In the genomic region with DNA sequence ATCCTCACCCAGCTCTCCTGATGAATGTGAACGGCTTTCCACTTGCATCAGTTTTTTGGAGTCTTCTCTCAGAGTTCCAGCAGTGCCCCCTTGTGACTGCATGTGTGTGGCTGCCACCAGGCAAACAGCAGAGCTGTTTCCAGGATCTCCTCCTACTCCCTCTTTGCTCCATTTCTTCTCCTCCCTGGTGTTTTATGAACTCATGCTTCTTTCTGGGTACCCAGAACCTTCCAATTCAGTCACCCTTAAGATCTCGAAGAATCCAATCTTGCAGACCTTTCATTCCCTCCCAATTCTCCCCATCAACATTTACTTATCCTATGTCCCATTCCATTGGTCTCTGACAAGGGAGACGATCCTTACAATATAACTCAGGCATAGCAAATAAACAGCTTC, we compare ENCODE assay signal across 8 cellular contexts. TPM values are rescaled to one million over a fixed set of nuclear protein-coding genes. Genes with fewer than 3 reads are reported as not detected.
A peak's percentile ranks its signal among the peaks of the same experiment; 100 is the strongest.
DNase-seq lines count a peak whose midpoint lies in the region; ATAC-seq and TF ChIP-seq lines count a peak whose summit lies in the region.

No MANE protein-coding gene starts in this region.

- peak in 7 of 10 experiments; percentile 2 to 21 (median 12) for DNase-seq in CD4-positive, alpha-beta T cell
- DNase-seq in H9 = peak; percentile 65
- peak; percentile 33 for DNase-seq in NCI-H82 treated with DMSO at 0.1 percent for 48 hours (lab: John Stamatoyannopoulos, UW; ENCODE audit: unreplicated experiment)
- DNase-seq in adrenal gland = peak; percentile 56 to 81 (median 70)
- DNase-seq in left ventricle myocardium superior = peak; percentile 57
- DNase-seq in sigmoid colon = peak; percentile 73

- no peak overlapping the region for H3K56ac ChIP-seq in H9 (ENCODE audit: insufficient read length, low read depth, low read length)

- H2BK120ac ChIP-seq in H9 (ENCODE audit: low read depth, low read length, poor library complexity, severe bottlenecking) = no peak overlapping the region

- CTCF ChIA-PET in CD4-positive, alpha-beta T cell (lab: Charles Lee) = interaction anchor here (1.0 to 1.1 kb wide), 2 partner anchors 697 to 831 kb away, joined by 3 read pairs; no protein-coding TSS in a partner anchor

- no peak for TF ChIP-seq CTCF in CD4-positive, alpha-beta T cell (IDR thresholded peaks at IDR 0.05)
- peak; percentile 70 for TF ChIP-seq CTCF in H9 (conservative IDR thresholded peaks at IDR 0.05)
- peak in 5 of 6 experiments; percentile 39 to 60 (median 57) for TF ChIP-seq CTCF in adrenal gland (IDR thresholded peaks at IDR 0.05)
- TF ChIP-seq CTCF in sigmoid colon (IDR thresholded peaks at IDR 0.05) = peak; percentile 17 to 52 (median 36)

- no peaks in the 10 kb centered on the region for H3K23me2 ChIP-seq in H9 (ENCODE audit: insufficient read length, low read depth, low read length, poor library complexity, severe bottlenecking)

- H2BK12ac ChIP-seq in H9 (ENCODE audit: insufficient read length, low read depth, low read length) = no peak overlapping the region

- POLR2A ChIA-PET in CD4-positive, alpha-beta T cell (lab: Charles Lee) = no interaction called here

- H4K5ac ChIP-seq in H9 (ENCODE audit: insufficient read length, low read depth, low read length) = no peak overlapping the region

- H3K4ac ChIP-seq in H9 (ENCODE audit: low read depth, low read length) = no peak overlapping the region

- H3K14ac ChIP-seq in H9 (ENCODE audit: insufficient read depth, low read length) = no peak overlapping the region

- no peak overlapping the region for H3K23ac ChIP-seq in H9 (ENCODE audit: insufficient read length, low read depth, low read length)

- no CpG with 5 or more reads among the region's 3 CpGs for WGBS in H9 (ENCODE audit: extremely low coverage, insufficient read length, low lambda C conversion rate)
- 32 to 60% (median 45%) methylated on average over 3 of the region's 3 CpGs for WGBS in adrenal gland, 4 donors
- 40 to 43% methylated on average over 3 of the region's 3 CpGs for WGBS in sigmoid colon, 2 donors

- no peaks in the 10 kb centered on the region for H3K79me1 ChIP-seq in H9 (ENCODE audit: insufficient read depth, low read depth, low read length, poor library complexity, severe bottlenecking)

- H3K4me2 ChIP-seq in H9 (ENCODE audit: insufficient read depth, insufficient read length, low read length) = no peak overlapping the region

- no peak overlapping the region for H2AK5ac ChIP-seq in H9 (ENCODE audit: insufficient read length, low read length)

- H3K4me1 Mint-ChIP-seq in CD4-positive, alpha-beta T cell (ENCODE audit: low read depth) = peaks cover 11% of the 10 kb centered on the region
- H3K4me1 Mint-ChIP-seq in H9 = peaks cover 6 to 7% of the 10 kb centered on the region in 2 experiments; a peak in 3 of 4 replicates

- H3K18ac ChIP-seq in H9 (ENCODE audit: insufficient read length, low read depth, low read length) = no peak overlapping the region

- intact Hi-C loops in CD4-positive, alpha-beta T cell (cut with DNase I, micrococcal nuclease) = loop anchor here in 1 of 2 experiments (5.0 to 10.0 kb wide), 2 partner anchors 699 to 831 kb away; no protein-coding TSS in a partner anchor
- intact Hi-C loops in adrenal gland (cut with DNase I) (loop anchor here in 1 of 2 donors (10.0 kb wide), 1 partner anchor 141 kb away; no protein-coding TSS in a partner anchor), left ventricle myocardium superior (cut with micrococcal nuclease) (loop anchor here (5.0 to 10.0 kb wide), 2 partner anchors 141 to 386 kb away; no protein-coding TSS in a partner anchor), sigmoid colon (cut with DNase I) (no loop called here)

- H4K8ac ChIP-seq in H9 (replicated peaks; ENCODE audit: insufficient read length, low read depth, low read length) = no peak overlapping the region

- H3K36me3 Mint-ChIP-seq in CD4-positive, alpha-beta T cell (ENCODE audit: low read depth) = no peaks in the 10 kb centered on the region
- no peaks in the 10 kb centered on the region; a peak in 1 of 7 replicates for H3K36me3 Mint-ChIP-seq in H9 (ENCODE audit: insufficient read depth in 1 of 3, low read depth in 3 of 3)

- no peak for ATAC-seq in CD4-positive, alpha-beta T cell (ENCODE audit: poor library complexity)
- peak; percentile 72 for ATAC-seq in left ventricle myocardium superior
- no peak for ATAC-seq in HG03045 (IDR thresholded peaks at IDR 0.05; ENCODE audit: unreplicated experiment)
- no peak for ATAC-seq in HG02884 (IDR thresholded peaks at IDR 0.05; ENCODE audit: unreplicated experiment)

- no peak overlapping the region for H3K27ac Mint-ChIP-seq in CD4-positive, alpha-beta T cell
- H3K27ac Mint-ChIP-seq in H9 = no peak overlapping the region; a peak in 1 of 7 replicates

- no peak overlapping the region for H3K27ac ChIP-seq in CD4-positive, alpha-beta T cell (ENCODE audit: low read depth, low read length)
- no peak overlapping the region for H3K27ac ChIP-seq in H9 (ENCODE audit: insufficient read length, low read depth, low read length)
- no peak overlapping the region for H3K27ac ChIP-seq in adrenal gland
- no peak overlapping the region for H3K27ac ChIP-seq in sigmoid colon

- H2BK5ac ChIP-seq in H9 (ENCODE audit: insufficient read length, low read length) = no peak overlapping the region

- H2AFZ ChIP-seq in H9 (ENCODE audit: low read length) = no peak overlapping the region

- no peak overlapping the region for H3K4me3 Mint-ChIP-seq in CD4-positive, alpha-beta T cell
- H3K4me3 Mint-ChIP-seq in H9 = no peak overlapping the region

- no peaks in the 10 kb centered on the region for H3K36me3 ChIP-seq in adrenal gland (replicated peaks in 1 of 2)
- no peaks in the 10 kb centered on the region for H3K36me3 ChIP-seq in sigmoid colon

- no peak overlapping the region for H3T11ph ChIP-seq in H9 (ENCODE audit: low read length)

- no peak overlapping the region for H2BK15ac ChIP-seq in H9 (ENCODE audit: low read depth, low read length)

- H3K4me1 ChIP-seq in H9 (ENCODE audit: insufficient read depth, low read length) (no peaks in the 10 kb centered on the region; the same call in 1 of the 2 replicates), adrenal gland (replicated peaks in 1 of 2) (peaks cover 0 to 5% of the 10 kb centered on the region in 2 donors), sigmoid colon (peaks cover 0 to 10% (median 2%) of the 10 kb centered on the region in 4 donors)

- no peaks in the 10 kb centered on the region for H3K27me3 Mint-ChIP-seq in CD4-positive, alpha-beta T cell
- no peaks in the 10 kb centered on the region for H3K27me3 Mint-ChIP-seq in H9 (ENCODE audit: low read depth)

- H3K9me3 ChIP-seq in CD4-positive, alpha-beta T cell (ENCODE audit: control insufficient read depth, low read length) = no peaks in the 10 kb centered on the region
- H3K9me3 ChIP-seq in H9 (ENCODE audit: control insufficient read depth, low read depth, low read length) = no peaks in the 10 kb centered on the region
- no peaks in the 10 kb centered on the region for H3K9me3 ChIP-seq in adrenal gland (replicated peaks in 1 of 3)
- no peaks in the 10 kb centered on the region for H3K9me3 ChIP-seq in sigmoid colon

- no peak overlapping the region for H3K9ac ChIP-seq in H9 (ENCODE audit: extremely low read depth, insufficient read length, low read length)

- no peak overlapping the region for H2BK20ac ChIP-seq in H9 (ENCODE audit: low read depth, low read length, poor library complexity, severe bottlenecking)

- no peak for TF ChIP-seq EP300 in sigmoid colon (IDR thresholded peaks at IDR 0.05)

- H3K4me3 ChIP-seq in adrenal gland (no peak overlapping the region), sigmoid colon (no peak overlapping the region)

- no peaks in the 10 kb centered on the region for H3K27me3 ChIP-seq in CD4-positive, alpha-beta T cell (ENCODE audit: control insufficient read depth, insufficient read depth, low read length)
- H3K27me3 ChIP-seq in H9 (ENCODE audit: insufficient read depth, low read length) (no peaks in the 10 kb centered on the region), adrenal gland (peaks cover 4% of the 10 kb centered on the region), sigmoid colon (no peaks in the 10 kb centered on the region)

- no peak for TF ChIP-seq POLR2A in adrenal gland (IDR thresholded peaks at IDR 0.05)
- no peak for TF ChIP-seq POLR2A in sigmoid colon (IDR thresholded peaks at IDR 0.05)

- H4K91ac ChIP-seq in H9 (ENCODE audit: insufficient read length, low read depth, low read length) = no peak overlapping the region

- no peaks in the 10 kb centered on the region for H4K20me1 ChIP-seq in H9 (ENCODE audit: control insufficient read depth, insufficient read depth, insufficient read length)

- H3K9me3 Mint-ChIP-seq in CD4-positive, alpha-beta T cell = no peaks in the 10 kb centered on the region
- H3K9me3 Mint-ChIP-seq in H9 = peaks cover 32 to 35% of the 10 kb centered on the region in 2 experiments

- no peaks in the 10 kb centered on the region for H3K79me2 ChIP-seq in H9 (ENCODE audit: insufficient read depth, low read length)

RNA-seq across cellular contexts. Expression of a gene that starts 6.8 kb away (rescaled TPM):
- 1 to 10 TPM; 6.5 to 8.3 TPM for total RNA-seq in CD4-positive, alpha-beta T cell
- 2.7 and 3.1 TPM in 2 replicates for total RNA-seq in H9 (2021)
- 10 to 100 TPM in 1 of 8 donors, 1 to 10 TPM in 7; 2.8 to 24.8 (median 4.4) TPM for total RNA-seq in adrenal gland
- polyA plus RNA-seq in adrenal gland = 1 to 10 TPM; 2.0 to 5.3 (median 3.3) TPM
- 5.9 TPM for total RNA-seq in left ventricle myocardium superior
- 1 to 10 TPM; 2.6 to 8.7 (median 6.2) TPM for total RNA-seq in sigmoid colon
- 1 to 10 TPM; 1.2 to 2.0 (median 1.2) TPM for polyA plus RNA-seq in sigmoid colon

RNA-seq across cellular contexts. Expression of a gene that starts 42.8 kb away (rescaled TPM):
- total RNA-seq in CD4-positive, alpha-beta T cell = 10 to 100 TPM; 21.4 to 25.2 TPM
- total RNA-seq in H9 (2021) (20.9 and 21.3 TPM in 2 replicates), adrenal gland (100 to 1,000 TPM in 1 of 8 donors, 10 to 100 TPM in 7; 49.1 to 153 (median 66.9) TPM), left ventricle myocardium superior (25.1 TPM), sigmoid colon (10 to 100 TPM; 11.8 to 28.6 (median 24.4) TPM)
- polyA plus RNA-seq in adrenal gland (10 to 100 TPM; 23.8 to 75.1 (median 28.2) TPM), sigmoid colon (10 to 100 TPM; 31.6 to 73.5 (median 46.2) TPM)

Comparison
In these comparisons a context has a peak if more than half of its experiments do, and no peak if none do; other contexts are left out.
1. DNase-seq: peak in every context shown above with its lines; median percentile 73 in sigmoid colon; 70 in adrenal gland; 65 in H9; 57 in left ventricle myocardium superior; 33 in NCI-H82 treated with DMSO at 0.1 percent for 48 hours; 12 in CD4-positive, alpha-beta T cell.